Comparison of ENCODE assay signal across 27 cellular contexts in the genomic region with DNA sequence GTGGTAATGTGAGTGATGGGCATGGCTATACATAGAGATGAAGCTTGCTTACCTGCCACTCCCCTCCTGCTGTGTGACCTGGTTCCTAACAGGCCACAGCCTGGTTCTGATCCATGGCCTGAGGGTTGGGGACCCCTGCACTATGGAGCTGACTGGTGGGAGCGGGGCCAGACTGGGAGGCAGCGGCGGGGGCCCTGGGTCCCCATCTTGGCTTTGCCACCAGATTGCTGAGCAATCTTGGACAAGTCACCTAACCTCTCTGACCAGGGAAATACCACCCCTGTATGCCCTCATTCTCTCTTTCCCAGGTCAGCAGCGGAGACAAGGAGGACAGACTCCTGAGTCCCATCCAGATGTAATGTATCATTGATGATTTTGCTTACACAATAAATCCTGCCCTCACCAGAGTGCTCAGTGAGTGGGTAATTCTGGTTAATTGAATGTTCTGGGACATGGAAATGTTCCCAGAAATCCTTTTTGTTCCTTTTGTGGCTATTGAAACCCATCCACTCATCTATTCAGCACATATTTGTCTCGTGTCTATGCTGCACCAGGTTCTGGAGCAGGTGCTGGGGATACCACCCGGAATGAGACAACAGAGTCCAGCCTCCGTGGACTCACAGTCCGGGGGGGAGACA. TPM values are rescaled to one million over a fixed set of nuclear protein-coding genes. Genes with fewer than 3 reads are reported as not detected.
A peak's percentile ranks its signal among the peaks of the same experiment; 100 is the strongest.
DNase-seq lines count a peak whose midpoint lies in the region; ATAC-seq and TF ChIP-seq lines count a peak whose summit lies in the region.
"Had no signal": no experiment of that assay in that cellular context is flagged by ENCODE, and none has a peak within 500 bp of the region (broad histone marks: within the 10 kb centered on the region; RNA-seq: fewer than 3 reads in every experiment).

No MANE protein-coding gene starts in this region.

- H3K4me3 ChIP-seq in tibial artery, result no peak overlapping the region
- H3K4me3 ChIP-seq in right cardiac atrium (ENCODE audit: low read length), result no peak overlapping the region
- H3K4me3 ChIP-seq: adrenal gland, heart left ventricle, MG63, tibial nerve had no signal

- H3K27ac ChIP-seq in tibial artery (peak overlapping the region; percentile 88 to 100), right cardiac atrium (ENCODE audit: low read length) (no peak overlapping the region)
- H3K27ac ChIP-seq: adrenal gland, epithelial cell of prostate, heart left ventricle had no signal

- WGBS in right cardiac atrium, result 93% methylated on average over 8 of the region's 8 CpGs

- H3K4me1 ChIP-seq in tibial artery (peaks cover 0 to 66% (median 50%) of the 10 kb centered on the region in 4 donors), right cardiac atrium (ENCODE audit: control insufficient read depth, insufficient read depth, low read length) (peaks cover 10% of the 10 kb centered on the region)

- H3K36me3 Mint-ChIP-seq in brain, result no peaks in the 10 kb centered on the region
- H3K36me3 Mint-ChIP-seq: activated CD8-positive, alpha-beta memory T cell treated with anti-CD3 and anti-CD28 coated beads, Interleukin-2, amount 10 ng/mL, durations not matched to agents 7 days and 5 days had no signal

- H3K27me3 ChIP-seq in tibial artery (no peaks in the 10 kb centered on the region), right cardiac atrium (ENCODE audit: control insufficient read depth, insufficient read depth) (no peaks in the 10 kb centered on the region)
- H3K27me3 ChIP-seq: adrenal gland, MG63, tibial nerve had no signal

- H3K27ac Mint-ChIP-seq in brain, result peak overlapping the region in 4 of 5 experiments; percentile 60 to 88 (median 84)
- H3K27ac Mint-ChIP-seq: activated CD8-positive, alpha-beta memory T cell treated with anti-CD3 and anti-CD28 coated beads, Interleukin-2, amount 10 ng/mL, durations not matched to agents 7 days and 5 days; activated T-cell treated with anti-CD3 and anti-CD28 coated beads, Interleukin-2, amount 50 U/mL, for 72 hours; stimulated activated naive CD8-positive, alpha-beta T cell treated with anti-CD3 and anti-CD28 coated beads, Interleukin-15, Interleukin-2, amounts not matched to agents 100 ng/mL and 50 ng/mL, for 24 hours had no signal

- ATAC-seq in right cardiac atrium, result no peak
- ATAC-seq: activated CD8-positive, alpha-beta memory T cell treated with anti-CD3 and anti-CD28 coated beads, Interleukin-2, amount 10 ng/mL, durations not matched to agents 7 days and 5 days; activated T-cell treated with anti-CD3 and anti-CD28 coated beads, Interleukin-2, amount 50 U/mL, for 72 hours; heart left ventricle; Panc1 had no signal

- intact Hi-C loops in tibial artery (cut with DNase I; ENCODE audit: low total_unique reads), result no loop called here
- intact Hi-C loops in right cardiac atrium (cut with DNase I), result loop anchor here in 1 of 4 donors (10.0 kb wide), 1 partner anchor 59 kb away; no protein-coding TSS in a partner anchor

- H3K9me3 ChIP-seq in tibial artery (no peaks in the 10 kb centered on the region), right cardiac atrium (ENCODE audit: control insufficient read depth, low read length) (no peaks in the 10 kb centered on the region)
- H3K9me3 ChIP-seq: adrenal gland, heart left ventricle, MG63, tibial nerve had no signal

- peaks cover 0 to 2% (median 0%) of the 10 kb centered on the region in 5 experiments for H3K9me3 Mint-ChIP-seq in brain
- H3K9me3 Mint-ChIP-seq: activated T-cell treated with anti-CD3 and anti-CD28 coated beads, Interleukin-2, amount 50 U/mL, for 72 hours; stimulated activated naive CD8-positive, alpha-beta T cell treated with anti-CD3 and anti-CD28 coated beads, Interleukin-15, Interleukin-2, amounts not matched to agents 100 ng/mL and 50 ng/mL, for 24 hours had no signal

- TF ChIP-seq CTCF in brain (conservative IDR thresholded peaks at IDR 0.05), result no peak
- TF ChIP-seq CTCF in tibial artery (IDR thresholded peaks at IDR 0.05), result no peak

- peaks cover 52% of the 10 kb centered on the region for H3K4me1 Mint-ChIP-seq in brain
- H3K4me1 Mint-ChIP-seq: activated CD8-positive, alpha-beta memory T cell treated with anti-CD3 and anti-CD28 coated beads, Interleukin-2, amount 10 ng/mL, durations not matched to agents 7 days and 5 days had no signal

- DNase-seq in NCI-H1092 (lab: John Stamatoyannopoulos, UW), result peak; percentile 77
- peak; percentile 28 for DNase-seq in midbrain (lab: John Stamatoyannopoulos, UW)
- DNase-seq in tibial artery, result no peak
- no peak for DNase-seq in right cardiac atrium
- no peak for DNase-seq in GOT3 (lab: John Stamatoyannopoulos, UW)
- no peak for DNase-seq in activated CD4-positive, alpha-beta T cell treated with anti-CD3 and anti-CD28 coated beads, Interleukin-2, amount 50 U/mL, for 4 hours
- DNase-seq: activated CD4-positive, alpha-beta T cell treated with anti-CD3 and anti-CD28 coated beads, Interleukin-2, amount 50 U/mL, for 1 hour; activated CD8-positive, alpha-beta memory T cell treated with anti-CD3 and anti-CD28 coated beads, Interleukin-2, amount 10 ng/mL, durations not matched to agents 7 days and 5 days; activated naive CD4-positive, alpha-beta T cell treated with Interleukin-2 at 50 U/mL for 16 hours; activated T-cell treated with anti-CD3 and anti-CD28 coated beads, Interleukin-2, amount 50 U/mL, for 72 hours; adrenal gland; COR-L47; effector CD8-positive, alpha-beta T cell; GDM1; H9; heart left ventricle; KG1; MG63; NCI-H1436 treated with DMSO at 0.1 percent for 48 hours; NCI-H510A treated with DMSO at 0.1 percent for 48 hours; SIG-M5; T-helper 9 cell had no signal

- H3K4me3 Mint-ChIP-seq in brain, result peak overlapping the region in 2 of 5 experiments; percentile 24 to 65
- H3K4me3 Mint-ChIP-seq: activated CD8-positive, alpha-beta memory T cell treated with anti-CD3 and anti-CD28 coated beads, Interleukin-2, amount 10 ng/mL, durations not matched to agents 7 days and 5 days; activated T-cell treated with anti-CD3 and anti-CD28 coated beads, Interleukin-2, amount 50 U/mL, for 72 hours; H9; stimulated activated naive CD8-positive, alpha-beta T cell treated with anti-CD3 and anti-CD28 coated beads, Interleukin-15, Interleukin-2, amounts not matched to agents 100 ng/mL and 50 ng/mL, for 24 hours had no signal

- H3K27me3 Mint-ChIP-seq in brain, result no peaks in the 10 kb centered on the region

- no peaks in the 10 kb centered on the region for H3K36me3 ChIP-seq in tibial artery
- H3K36me3 ChIP-seq: adrenal gland, heart left ventricle, MG63, tibial nerve had no signal

RNA-seq across cellular contexts. Expression of gene ARHGEF10L, which starts 4.1 kb away (rescaled TPM):
- polyA plus RNA-seq in brain (ENCODE audit: insufficient read depth, low read depth, low replicate concordance) (16.2 TPM), right cardiac atrium (47.9 TPM)
- total RNA-seq in right cardiac atrium, result 10 to 100 TPM; 42.6 to 56.4 (median 55.1) TPM
- total RNA-seq: activated CD8-positive, alpha-beta memory T cell treated with anti-CD3 and anti-CD28 coated beads, Interleukin-2, amount 10 ng/mL, durations not matched to agents 7 days and 5 days; activated T-cell treated with anti-CD3 and anti-CD28 coated beads, Interleukin-2, amount 50 U/mL, for 72 hours had no signal

Comparison
In these comparisons a context has a peak if more than half of its experiments do, and no peak if none do; other contexts are left out.
1. DNase-seq: peak in NCI-H1092 (single experiment) and midbrain (single experiment); none in tibial artery (0 of 2), right cardiac atrium (0 of 3), GOT3 (single experiment) and activated CD4-positive, alpha-beta T cell treated with anti-CD3 and anti-CD28 coated beads, Interleukin-2, amount 50 U/mL, for 4 hours (0 of 2).